In the genomic region with DNA sequence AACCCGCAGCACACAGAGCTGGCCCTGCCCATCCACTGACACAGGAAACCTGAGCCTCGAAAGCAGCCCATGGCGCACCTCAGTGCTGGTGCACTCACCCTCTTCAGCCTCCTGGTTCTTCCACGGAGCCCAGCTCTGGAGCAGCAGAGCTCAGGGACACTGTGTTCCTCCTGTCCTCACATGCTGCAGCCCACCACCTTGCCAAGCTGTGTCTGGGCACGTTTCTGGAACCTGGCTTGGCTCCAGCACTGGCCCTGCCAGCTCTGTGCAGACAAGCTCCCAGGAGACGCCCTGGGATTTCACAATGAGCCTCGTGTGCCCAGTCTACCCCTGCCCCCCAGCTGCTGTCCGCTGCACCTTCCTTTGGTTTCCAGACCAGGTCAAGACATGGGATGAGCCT, we compare ENCODE assay signal across 9 cellular contexts.
A peak's percentile ranks its signal among the peaks of the same experiment; 100 is the strongest.
DNase-seq lines count a peak whose midpoint lies in the region; ATAC-seq and TF ChIP-seq lines count a peak whose summit lies in the region.
"Had no signal": no experiment of that assay in that cellular context is flagged by ENCODE, and none has a peak within 500 bp of the region (broad histone marks: within the 10 kb centered on the region; RNA-seq: fewer than 3 reads in every experiment).

No MANE protein-coding gene starts in this region.

- no peak overlapping the region for H2AFZ ChIP-seq in neuronal stem cell (ENCODE audit: low read length)

- no peak overlapping the region for H3K9ac ChIP-seq in neuronal stem cell (ENCODE audit: low read depth, low read length, poor library complexity)

- no peak overlapping the region for H4K91ac ChIP-seq in neuronal stem cell (ENCODE audit: low read depth, low read length, poor library complexity)

- no peak overlapping the region for H3K4me3 Mint-ChIP-seq in nephron progenitor cell

- no peak overlapping the region for H4K8ac ChIP-seq in neuronal stem cell (ENCODE audit: low read depth, low read length)

- H2BK12ac ChIP-seq in neuronal stem cell (ENCODE audit: low read length), result no peak overlapping the region

- peak overlapping the region; percentile 44 for H3K18ac ChIP-seq in neuronal stem cell (ENCODE audit: low read length)

- H3K14ac ChIP-seq in neuronal stem cell (ENCODE audit: low read length), result no peak overlapping the region

- peak overlapping the region; percentile 52 for H3K27ac ChIP-seq in C4-2B
- H3K27ac ChIP-seq in neuronal stem cell (replicated peaks; ENCODE audit: low read length), result no peak overlapping the region

- TF ChIP-seq CTCF in C4-2B (conservative IDR thresholded peaks at IDR 0.05) (no peak), nephron progenitor cell (IDR thresholded peaks at IDR 0.05) (no peak)

- H2AK5ac ChIP-seq in neuronal stem cell (ENCODE audit: low read depth, low read length), result no peak overlapping the region

- H3K79me1 ChIP-seq in neuronal stem cell (ENCODE audit: low read depth, low read length), result no peaks in the 10 kb centered on the region

- ATAC-seq in esophagus mucosa, result peak; percentile 90
- no peak for ATAC-seq in GM18505 (IDR thresholded peaks at IDR 0.05; ENCODE audit: unreplicated experiment)

- DNase-seq in NCI-H2107 (lab: John Stamatoyannopoulos, UW) (peak; percentile 16), neuronal stem cell (ENCODE audit: low spot score) (no peak), nephron progenitor cell (no peak)
- DNase-seq in NK-92 treated with Interleukin-12 subunit alpha and Interleukin-12 subunit beta, amount 100 ng/mL, for 24 hours (lab: John Stamatoyannopoulos, UW), result no peak
- no peak for DNase-seq in effector CD4-positive, alpha-beta T cell
- DNase-seq: cerebellar nuclear complex had no signal

- H3K4me2 ChIP-seq in neuronal stem cell (ENCODE audit: insufficient read depth, low read length, poor library complexity, severe bottlenecking), result no peak overlapping the region

- no peak overlapping the region for H3K23ac ChIP-seq in neuronal stem cell (ENCODE audit: low read depth, low read length, poor library complexity)

- H2BK120ac ChIP-seq in neuronal stem cell (ENCODE audit: low read depth, low read length), result no peak overlapping the region

- no peak overlapping the region for H2BK5ac ChIP-seq in neuronal stem cell (ENCODE audit: low read length)

- H3K4me3 ChIP-seq in neuronal stem cell (ENCODE audit: low read length in 2 of 2), result peak overlapping the region in 1 of 2 donors; percentile 28

- TF ChIP-seq POLR2A in GM18505 (IDR thresholded peaks at IDR 0.05; ENCODE audit: borderline replicate concordance, extremely low read depth, insufficient read depth, insufficient read length), result no peak

- H3K27ac Mint-ChIP-seq in nephron progenitor cell, result no peak overlapping the region

- no peaks in the 10 kb centered on the region for H3K4me1 Mint-ChIP-seq in nephron progenitor cell

- H2BK15ac ChIP-seq in neuronal stem cell (ENCODE audit: low read length), result no peak overlapping the region

- no peaks in the 10 kb centered on the region for H3K9me3 Mint-ChIP-seq in nephron progenitor cell

- H3K9me3 ChIP-seq in neuronal stem cell (replicated peaks in 1 of 2; ENCODE audit: control insufficient read depth in 2 of 2, insufficient read depth in 1 of 2, low read depth in 1 of 2, low read length in 2 of 2), result no peaks in the 10 kb centered on the region

- no peaks in the 10 kb centered on the region for H3K36me3 ChIP-seq in neuronal stem cell (replicated peaks in 1 of 2; ENCODE audit: control insufficient read depth in 2 of 2, insufficient read depth in 2 of 2, low read length in 2 of 2)

- H3K4ac ChIP-seq in neuronal stem cell (ENCODE audit: low read length), result no peak overlapping the region

- H3K27me3 ChIP-seq in neuronal stem cell (ENCODE audit: control insufficient read depth in 3 of 3, insufficient read depth in 3 of 3, low read depth in 1 of 3, low read length in 3 of 3), result no peaks in the 10 kb centered on the region

- H3K36me3 Mint-ChIP-seq in nephron progenitor cell (ENCODE audit: low read depth), result no peaks in the 10 kb centered on the region

- WGBS in neuronal stem cell (ENCODE audit: extremely low coverage in 2 of 2, insufficient read length in 2 of 2, insufficient replicate concordance in 1 of 2), 2 donors, result no CpG with 5 or more reads among the region's 8 CpGs

- H3K27me3 Mint-ChIP-seq in nephron progenitor cell (ENCODE audit: low read depth, poor library complexity), result peaks cover 17% of the 10 kb centered on the region

- H3K4me1 ChIP-seq in neuronal stem cell (ENCODE audit: control insufficient read depth in 2 of 2, insufficient read depth in 1 of 2, low read depth in 1 of 2, low read length in 2 of 2), result no peaks in the 10 kb centered on the region
